In genomic region chr14:68172664-68173063, GRCh38 we compare ENCODE assay signal across 1 cellular context.
A peak's percentile ranks its signal among the peaks of the same experiment; 100 is the strongest.
TF ChIP-seq lines count a peak whose summit lies in the region.

No MANE protein-coding gene starts in this region.

TF ChIP-seq in HepG2, 621 proteins besides CTCF, POLR2A, EP300 and RAD21 (continued from another document and continues in another):
- TF ChIP-seq IRF2 (CRISPR knock-in tag; IDR thresholded peaks at IDR 0.05) (peak; percentile 31; the same call in 1 of the 2 replicates), AGO2 (optimal IDR thresholded peaks at IDR 0.05; ENCODE audit: low read depth, low read length) (no peak), ZNF430 (CRISPR knock-in tag; IDR thresholded peaks at IDR 0.05) (no peak), ZSCAN9 (CRISPR knock-in tag; IDR thresholded peaks at IDR 0.05; ENCODE audit: borderline replicate concordance) (no peak), ZNF646 (CRISPR knock-in tag; IDR thresholded peaks at IDR 0.05) (no peak), TGIF2 (CRISPR knock-in tag; IDR thresholded peaks at IDR 0.05) (peak; percentile 28; the same call in 1 of the 2 replicates), ZBTB1 (CRISPR knock-in tag; IDR thresholded peaks at IDR 0.05; ENCODE audit: borderline replicate concordance) (no peak), ASH2L (IDR thresholded peaks at IDR 0.05; ENCODE audit: insufficient read length, low read depth, low read length) (no peak), MIER3 (CRISPR knock-in tag; IDR thresholded peaks at IDR 0.05; ENCODE audit: borderline replicate concordance) (no peak), HMGXB3 (CRISPR knock-in tag; IDR thresholded peaks at IDR 0.05; ENCODE audit: borderline replicate concordance) (no peak), NR3C1 (CRISPR knock-in tag; IDR thresholded peaks at IDR 0.05) (no peak), ZNF607 (CRISPR knock-in tag; IDR thresholded peaks at IDR 0.05; ENCODE audit: borderline replicate concordance) (no peak), FIP1L1 (IDR thresholded peaks at IDR 0.05; ENCODE audit: borderline replicate concordance, insufficient read depth, low read depth, low read length) (no peak), ZNF569 (CRISPR knock-in tag; IDR thresholded peaks at IDR 0.05; ENCODE audit: borderline replicate concordance) (no peak), FOXO1 (CRISPR knock-in tag; IDR thresholded peaks at IDR 0.05) (no peak; the same call in 1 of the 2 replicates), HNRNPUL1 (IDR thresholded peaks at IDR 0.05; ENCODE audit: low read depth, low read length) (peak; percentile 88), ZNF703 (CRISPR knock-in tag; IDR thresholded peaks at IDR 0.05; ENCODE audit: borderline replicate concordance) (no peak), KDM3A (CRISPR knock-in tag; IDR thresholded peaks at IDR 0.05; ENCODE audit: low read depth) (no peak), ZNF615 (CRISPR knock-in tag; IDR thresholded peaks at IDR 0.05; ENCODE audit: borderline replicate concordance) (no peak), POGZ (CRISPR knock-in tag; IDR thresholded peaks at IDR 0.05) (peak; percentile 29; the same call in 1 of the 2 replicates), HNF4A (CRISPR knock-in tag; IDR thresholded peaks at IDR 0.05) (peak; percentile 48), AHR (CRISPR knock-in tag; IDR thresholded peaks at IDR 0.05) (no peak), ISX (CRISPR knock-in tag; conservative IDR thresholded peaks at IDR 0.05) (no peak), FOXA1 (IDR thresholded peaks at IDR 0.05) (no peak), FOXA1 (CRISPR knock-in tag; IDR thresholded peaks at IDR 0.05) (0 out of 2 replicates have a peak, but pooled peaks have one; percentile 36), ONECUT2 (CRISPR knock-in tag; IDR thresholded peaks at IDR 0.05) (peak; percentile 53; the same call in 1 of the 2 replicates), ARNT2 (CRISPR knock-in tag; IDR thresholded peaks at IDR 0.05; ENCODE audit: low read depth) (no peak), REPIN1 (CRISPR knock-in tag; IDR thresholded peaks at IDR 0.05; ENCODE audit: borderline replicate concordance, low read depth) (no peak)
- TF ChIP-seq, protein P1, sequence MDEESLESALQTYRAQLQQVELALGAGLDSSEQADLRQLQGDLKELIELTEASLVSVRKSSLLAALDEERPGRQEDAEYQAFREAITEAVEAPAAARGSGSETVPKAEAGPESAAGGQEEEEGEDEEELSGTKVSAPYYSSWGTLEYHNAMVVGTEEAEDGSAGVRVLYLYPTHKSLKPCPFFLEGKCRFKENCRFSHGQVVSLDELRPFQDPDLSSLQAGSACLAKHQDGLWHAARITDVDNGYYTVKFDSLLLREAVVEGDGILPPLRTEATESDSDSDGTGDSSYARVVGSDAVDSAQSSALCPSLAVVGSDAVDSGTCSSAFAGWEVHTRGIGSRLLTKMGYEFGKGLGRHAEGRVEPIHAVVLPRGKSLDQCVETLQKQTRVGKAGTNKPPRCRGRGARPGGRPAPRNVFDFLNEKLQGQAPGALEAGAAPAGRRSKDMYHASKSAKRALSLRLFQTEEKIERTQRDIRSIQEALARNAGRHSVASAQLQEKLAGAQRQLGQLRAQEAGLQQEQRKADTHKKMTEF (CRISPR knock-in tag; IDR thresholded peaks at IDR 0.05), result peak; percentile 38; the same call in 1 of the 2 replicates
- TF ChIP-seq, protein P2, sequence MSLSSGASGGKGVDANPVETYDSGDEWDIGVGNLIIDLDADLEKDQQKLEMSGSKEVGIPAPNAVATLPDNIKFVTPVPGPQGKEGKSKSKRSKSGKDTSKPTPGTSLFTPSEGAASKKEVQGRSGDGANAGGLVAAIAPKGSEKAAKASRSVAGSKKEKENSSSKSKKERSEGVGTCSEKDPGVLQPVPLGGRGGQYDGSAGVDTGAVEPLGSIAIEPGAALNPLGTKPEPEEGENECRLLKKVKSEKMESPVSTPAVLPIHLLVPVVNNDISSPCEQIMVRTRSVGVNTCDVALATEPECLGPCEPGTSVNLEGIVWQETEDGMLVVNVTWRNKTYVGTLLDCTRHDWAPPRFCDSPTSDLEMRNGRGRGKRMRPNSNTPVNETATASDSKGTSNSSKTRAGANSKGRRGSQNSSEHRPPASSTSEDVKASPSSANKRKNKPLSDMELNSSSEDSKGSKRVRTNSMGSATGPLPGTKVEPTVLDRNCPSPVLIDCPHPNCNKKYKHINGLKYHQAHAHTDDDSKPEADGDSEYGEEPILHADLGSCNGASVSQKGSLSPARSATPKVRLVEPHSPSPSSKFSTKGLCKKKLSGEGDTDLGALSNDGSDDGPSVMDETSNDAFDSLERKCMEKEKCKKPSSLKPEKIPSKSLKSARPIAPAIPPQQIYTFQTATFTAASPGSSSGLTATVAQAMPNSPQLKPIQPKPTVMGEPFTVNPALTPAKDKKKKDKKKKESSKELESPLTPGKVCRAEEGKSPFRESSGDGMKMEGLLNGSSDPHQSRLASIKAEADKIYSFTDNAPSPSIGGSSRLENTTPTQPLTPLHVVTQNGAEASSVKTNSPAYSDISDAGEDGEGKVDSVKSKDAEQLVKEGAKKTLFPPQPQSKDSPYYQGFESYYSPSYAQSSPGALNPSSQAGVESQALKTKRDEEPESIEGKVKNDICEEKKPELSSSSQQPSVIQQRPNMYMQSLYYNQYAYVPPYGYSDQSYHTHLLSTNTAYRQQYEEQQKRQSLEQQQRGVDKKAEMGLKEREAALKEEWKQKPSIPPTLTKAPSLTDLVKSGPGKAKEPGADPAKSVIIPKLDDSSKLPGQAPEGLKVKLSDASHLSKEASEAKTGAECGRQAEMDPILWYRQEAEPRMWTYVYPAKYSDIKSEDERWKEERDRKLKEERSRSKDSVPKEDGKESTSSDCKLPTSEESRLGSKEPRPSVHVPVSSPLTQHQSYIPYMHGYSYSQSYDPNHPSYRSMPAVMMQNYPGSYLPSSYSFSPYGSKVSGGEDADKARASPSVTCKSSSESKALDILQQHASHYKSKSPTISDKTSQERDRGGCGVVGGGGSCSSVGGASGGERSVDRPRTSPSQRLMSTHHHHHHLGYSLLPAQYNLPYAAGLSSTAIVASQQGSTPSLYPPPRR (CRISPR knock-in tag; IDR thresholded peaks at IDR 0.05; ENCODE audit: borderline replicate concordance), result peak; percentile 49; the same call in 1 of the 2 replicates
- TF ChIP-seq, protein P3, sequence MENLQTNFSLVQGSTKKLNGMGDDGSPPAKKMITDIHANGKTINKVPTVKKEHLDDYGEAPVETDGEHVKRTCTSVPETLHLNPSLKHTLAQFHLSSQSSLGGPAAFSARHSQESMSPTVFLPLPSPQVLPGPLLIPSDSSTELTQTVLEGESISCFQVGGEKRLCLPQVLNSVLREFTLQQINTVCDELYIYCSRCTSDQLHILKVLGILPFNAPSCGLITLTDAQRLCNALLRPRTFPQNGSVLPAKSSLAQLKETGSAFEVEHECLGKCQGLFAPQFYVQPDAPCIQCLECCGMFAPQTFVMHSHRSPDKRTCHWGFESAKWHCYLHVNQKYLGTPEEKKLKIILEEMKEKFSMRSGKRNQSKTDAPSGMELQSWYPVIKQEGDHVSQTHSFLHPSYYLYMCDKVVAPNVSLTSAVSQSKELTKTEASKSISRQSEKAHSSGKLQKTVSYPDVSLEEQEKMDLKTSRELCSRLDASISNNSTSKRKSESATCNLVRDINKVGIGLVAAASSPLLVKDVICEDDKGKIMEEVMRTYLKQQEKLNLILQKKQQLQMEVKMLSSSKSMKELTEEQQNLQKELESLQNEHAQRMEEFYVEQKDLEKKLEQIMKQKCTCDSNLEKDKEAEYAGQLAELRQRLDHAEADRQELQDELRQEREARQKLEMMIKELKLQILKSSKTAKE (CRISPR knock-in tag; IDR thresholded peaks at IDR 0.05; ENCODE audit: borderline replicate concordance), result no peak
- TF ChIP-seq, protein P4, sequence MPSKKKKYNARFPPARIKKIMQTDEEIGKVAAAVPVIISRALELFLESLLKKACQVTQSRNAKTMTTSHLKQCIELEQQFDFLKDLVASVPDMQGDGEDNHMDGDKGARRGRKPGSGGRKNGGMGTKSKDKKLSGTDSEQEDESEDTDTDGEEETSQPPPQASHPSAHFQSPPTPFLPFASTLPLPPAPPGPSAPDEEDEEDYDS (CRISPR knock-in tag; IDR thresholded peaks at IDR 0.05), result peak; percentile 48; the same call in 1 of the 2 replicates
- TF ChIP-seq, protein P5, sequence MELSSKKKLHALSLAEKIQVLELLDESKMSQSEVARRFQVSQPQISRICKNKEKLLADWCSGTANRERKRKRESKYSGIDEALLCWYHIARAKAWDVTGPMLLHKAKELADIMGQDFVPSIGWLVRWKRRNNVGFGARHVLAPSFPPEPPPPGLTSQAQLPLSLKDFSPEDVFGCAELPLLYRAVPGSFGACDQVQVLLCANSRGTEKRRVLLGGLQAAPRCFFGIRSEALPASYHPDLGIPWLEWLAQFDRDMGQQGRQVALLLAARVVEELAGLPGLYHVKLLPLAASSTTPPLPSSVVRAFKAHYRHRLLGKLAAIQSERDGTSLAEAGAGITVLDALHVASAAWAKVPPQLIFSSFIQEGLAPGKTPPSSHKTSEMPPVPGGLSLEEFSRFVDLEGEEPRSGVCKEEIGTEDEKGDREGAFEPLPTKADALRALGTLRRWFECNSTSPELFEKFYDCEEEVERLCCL (CRISPR knock-in tag; IDR thresholded peaks at IDR 0.05; ENCODE audit: borderline replicate concordance), result no peak
